Comparison of ENCODE assay signal across 22 cellular contexts in genomic region chr16:8760021-8760420, GRCh38.
"Had no signal": no experiment of that assay in that cellular context is flagged by ENCODE, and none has a peak within 500 bp of the region (broad histone marks: within the 10 kb centered on the region; RNA-seq: fewer than 3 reads in every experiment).

No MANE protein-coding gene starts in this region.

- ATAC-seq: foreskin keratinocyte; left cardiac atrium; psoas muscle; stimulated activated memory B cell treated with anti-CD40 and anti-IgM and Interleukin-4, amounts not matched to agents 10 μg/mL and 1 μg/mL and 100 μg/mL, for 72 hours; upper lobe of right lung had no signal

- H3K9me3 ChIP-seq: neutrophil, psoas muscle, right lobe of liver, testis, tibial nerve, upper lobe of right lung, vagina had no signal

- H3K27me3 Mint-ChIP-seq: naive B cell; stimulated activated memory B cell treated with anti-CD40 and anti-IgM and Interleukin-4, amounts not matched to agents 10 μg/mL and 1 μg/mL and 100 μg/mL, for 72 hours; stimulated activated naive CD8-positive, alpha-beta T cell treated with anti-CD3 and anti-CD28 coated beads, Interleukin-15, Interleukin-2, amounts not matched to agents 100 ng/mL and 50 ng/mL, for 24 hours had no signal

- DNase-seq: cortex of kidney; effector memory CD4-positive, alpha-beta T cell; foreskin keratinocyte; kidney; left cardiac atrium; mesendoderm; naive B cell; psoas muscle; retina; right lobe of liver; stimulated activated CD4-positive, alpha-beta T cell treated with anti-CD3 and anti-CD28 coated beads, Interleukin-15, amount 100 ng/mL, for 24 hours; stimulated activated CD4-positive, alpha-beta T cell treated with anti-CD3 and anti-CD28 coated beads, Interleukin-1b, Interleukin-23, amount 100 ng/mL, for 48 hours; stimulated activated CD4-positive, alpha-beta T cell treated with anti-CD3 and anti-CD28 coated beads, Interleukin-4, amount 100 ng/mL, for 24 hours; testis; upper lobe of right lung had no signal

- H3K27me3 ChIP-seq: foreskin keratinocyte, hepatocyte, neutrophil, right lobe of liver, testis, tibial nerve, upper lobe of right lung, vagina had no signal

- H3K4me1 ChIP-seq: foreskin keratinocyte, psoas muscle, right lobe of liver, testis, tibial nerve, upper lobe of right lung, vagina had no signal

- H3K27ac ChIP-seq: foreskin keratinocyte, hepatocyte, neutrophil, psoas muscle, right lobe of liver, testis, tibial nerve, upper lobe of right lung, vagina had no signal

- H3K79me2 ChIP-seq: hepatocyte had no signal

- H3K4me3 ChIP-seq: hepatocyte, psoas muscle, right lobe of liver, testis, tibial nerve, upper lobe of right lung, vagina had no signal

- FAIRE-seq: kidney had no signal

- H2AFZ ChIP-seq: hepatocyte had no signal

- H3K4me2 ChIP-seq: hepatocyte had no signal

- H3K4me3 Mint-ChIP-seq: naive B cell; nephron; stimulated activated memory B cell treated with anti-CD40 and anti-IgM and Interleukin-4, amounts not matched to agents 10 μg/mL and 1 μg/mL and 100 μg/mL, for 72 hours; stimulated activated naive CD8-positive, alpha-beta T cell treated with anti-CD3 and anti-CD28 coated beads, Interleukin-15, Interleukin-2, amounts not matched to agents 100 ng/mL and 50 ng/mL, for 24 hours had no signal

- H3K9me3 Mint-ChIP-seq: naive B cell; nephron; stimulated activated memory B cell treated with anti-CD40 and anti-IgM and Interleukin-4, amounts not matched to agents 10 μg/mL and 1 μg/mL and 100 μg/mL, for 72 hours; stimulated activated naive CD8-positive, alpha-beta T cell treated with anti-CD3 and anti-CD28 coated beads, Interleukin-15, Interleukin-2, amounts not matched to agents 100 ng/mL and 50 ng/mL, for 24 hours had no signal

- H3K27ac Mint-ChIP-seq: nephron; stimulated activated memory B cell treated with anti-CD40 and anti-IgM and Interleukin-4, amounts not matched to agents 10 μg/mL and 1 μg/mL and 100 μg/mL, for 72 hours; stimulated activated naive CD8-positive, alpha-beta T cell treated with anti-CD3 and anti-CD28 coated beads, Interleukin-15, Interleukin-2, amounts not matched to agents 100 ng/mL and 50 ng/mL, for 24 hours had no signal

- H3K4me1 Mint-ChIP-seq: naive B cell; nephron; stimulated activated memory B cell treated with anti-CD40 and anti-IgM and Interleukin-4, amounts not matched to agents 10 μg/mL and 1 μg/mL and 100 μg/mL, for 72 hours had no signal
